In genomic region chr6:37288247-37288646, GRCh38 we compare ENCODE assay signal across 1 cellular context.
TF ChIP-seq lines count a peak whose summit lies in the region.

No MANE protein-coding gene starts in this region.

TF ChIP-seq in GM12878, 131 proteins besides CTCF, POLR2A, EP300 and RAD21 (continued from another document):
- no peak for TF ChIP-seq USF1 (IDR thresholded peaks at IDR 0.05; ENCODE audit: borderline replicate concordance, extremely low read length, insufficient read depth, low read depth, low read length)
- TF ChIP-seq, protein P1, sequence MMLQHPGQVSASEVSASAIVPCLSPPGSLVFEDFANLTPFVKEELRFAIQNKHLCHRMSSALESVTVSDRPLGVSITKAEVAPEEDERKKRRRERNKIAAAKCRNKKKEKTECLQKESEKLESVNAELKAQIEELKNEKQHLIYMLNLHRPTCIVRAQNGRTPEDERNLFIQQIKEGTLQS (IDR thresholded peaks at IDR 0.05; ENCODE audit: borderline replicate concordance, extremely low read depth, low read depth, low read length): no peak
- no peak for TF ChIP-seq TCF7 (IDR thresholded peaks at IDR 0.05; ENCODE audit: borderline replicate concordance)
- no peak for TF ChIP-seq ZNF217 (IDR thresholded peaks at IDR 0.05)
- no peak for TF ChIP-seq FOXK2 (IDR thresholded peaks at IDR 0.05)
- no peak for TF ChIP-seq MTA2 (IDR thresholded peaks at IDR 0.05; ENCODE audit: low read depth)
- TF ChIP-seq WRNIP1 (IDR thresholded peaks at IDR 0.05; ENCODE audit: borderline replicate concordance, low read depth, low read length): no peak
